Comparison of ENCODE assay signal across 19 cellular contexts in the genomic region with DNA sequence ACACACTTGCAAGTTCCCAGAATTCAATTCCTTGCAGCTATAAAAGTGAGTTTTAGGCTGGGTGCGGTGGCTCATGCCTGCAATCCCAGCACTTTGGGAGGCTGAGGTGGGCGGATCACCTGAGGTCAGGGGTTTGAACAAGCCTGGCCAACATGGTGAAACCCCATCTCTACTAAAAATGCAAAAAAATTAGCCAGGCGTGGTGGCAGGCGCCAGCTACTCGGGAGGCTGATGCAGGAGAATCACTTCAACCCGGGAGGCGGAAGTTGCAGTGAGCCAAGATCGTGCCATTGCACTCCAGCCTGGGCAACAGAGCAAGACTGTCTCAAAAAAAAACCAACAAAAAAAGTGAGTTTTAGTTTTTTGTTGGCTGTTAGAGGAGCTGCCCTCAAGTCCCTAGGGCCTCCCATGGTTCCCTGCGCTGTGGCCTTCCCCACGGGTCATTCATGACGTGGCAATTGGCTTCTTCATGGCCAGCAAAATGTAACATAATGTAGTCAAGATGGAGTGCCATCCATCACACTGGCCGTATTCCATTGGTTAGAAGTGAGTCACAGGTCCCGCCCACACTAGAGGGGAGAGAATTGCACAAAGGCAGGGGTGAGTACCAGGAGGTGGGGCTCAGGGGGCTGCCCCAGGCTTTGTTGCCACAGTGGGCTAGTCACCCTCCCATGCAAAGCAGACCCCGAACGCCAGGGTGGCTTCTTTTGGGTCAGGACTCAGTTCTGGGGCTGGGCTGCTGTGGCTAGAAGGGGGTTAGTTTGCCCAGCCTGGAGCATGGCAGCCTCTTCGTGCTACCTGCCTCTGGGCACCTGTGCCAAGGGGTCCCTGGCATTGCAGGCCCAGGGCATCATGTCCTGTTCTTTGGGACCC. TPM values are rescaled to one million over a fixed set of nuclear protein-coding genes. Genes with fewer than 3 reads are reported as not detected.
A peak's percentile ranks its signal among the peaks of the same experiment; 100 is the strongest.
DNase-seq lines count a peak whose midpoint lies in the region; ATAC-seq, FAIRE-seq and TF ChIP-seq lines count a peak whose summit lies in the region.
"Had no signal": no experiment of that assay in that cellular context is flagged by ENCODE, and none has a peak within 500 bp of the region (broad histone marks: within the 10 kb centered on the region; RNA-seq: fewer than 3 reads in every experiment).

No MANE protein-coding gene starts in this region.

- H3K4me3 ChIP-seq in NB4 (ENCODE audit: low read depth, low read length), result no peak overlapping the region
- H3K4me3 ChIP-seq: BLaER1, dorsolateral prefrontal cortex, upper lobe of left lung had no signal

- FAIRE-seq in GM12892 (lab: Jason Lieb, UNC), result peak; percentile 87
- FAIRE-seq: RCC 7860 had no signal

- no peak for TF ChIP-seq CTCF in NB4 (IDR thresholded peaks at IDR 0.05; ENCODE audit: low read depth, low read length)

- ATAC-seq in GM21576 (IDR thresholded peaks at IDR 0.05; ENCODE audit: unreplicated experiment), result peak; percentile 33
- ATAC-seq in left lobe of liver, result no peak
- ATAC-seq in GM21381 (IDR thresholded peaks at IDR 0.05; ENCODE audit: unreplicated experiment), result no peak
- ATAC-seq in HG03095 (IDR thresholded peaks at IDR 0.05; ENCODE audit: unreplicated experiment), result no peak
- no peak for ATAC-seq in left colon
- ATAC-seq: naive thymus-derived CD4-positive, alpha-beta T cell; T-helper 17 cell had no signal

- TF ChIP-seq POLR2A in GM12892 (IDR thresholded peaks at IDR 0.05; ENCODE audit: low read depth, low read length) (no peak), NB4 (IDR thresholded peaks at IDR 0.05; ENCODE audit: extremely low read depth, insufficient read length) (no peak)

- intact Hi-C loops in left colon (cut with DNase I, micrococcal nuclease), result no loop called here

- DNase-seq in GM12892 (ENCODE audit: insufficient read length) (peak; percentile 46), NB4 (ENCODE audit: low read depth) (peak; percentile 26), left lobe of liver (ENCODE audit: low spot score) (peak; percentile 21), left colon (no peak)
- DNase-seq: activated CD4-positive, alpha-beta T cell treated with anti-CD3 and anti-CD28 coated beads, Interleukin-2, amount 10 ng/mL, durations not matched to agents 7 days and 5 days; DMS79 treated with DMSO at 0.1 percent for 48 hours; hypothalamus; naive thymus-derived CD4-positive, alpha-beta T cell; NCI-H1694 treated with DMSO at 0.1 percent for 48 hours; NCI-H526 treated with DMSO at 0.1 percent for 48 hours; stimulated activated CD4-positive, alpha-beta T cell treated with anti-CD3 and anti-CD28 coated beads, Interleukin-1b, Interleukin-23, amount 100 ng/mL, for 48 hours; T-helper 17 cell; upper lobe of left lung had no signal

RNA-seq across cellular contexts. Expression of gene INHBB, which starts 37.7 kb away (rescaled TPM):
- polyA plus RNA-seq in GM12892 (2012; ENCODE audit: missing spikeins), result not detected
- total RNA-seq in left lobe of liver (6.3 TPM), left colon (under 1 TPM; 0.47 to 0.98 TPM)
- total RNA-seq: activated CD4-positive, alpha-beta T cell treated with anti-CD3 and anti-CD28 coated beads, Interleukin-2, amount 10 ng/mL, durations not matched to agents 7 days and 5 days; naive thymus-derived CD4-positive, alpha-beta T cell; T-helper 17 cell had no signal
- polyA plus RNA-seq: naive thymus-derived CD4-positive, alpha-beta T cell had no signal

RNA-seq across cellular contexts. Expression of gene RALB, which starts 55.6 kb away (rescaled TPM):
- 79.0 TPM for polyA plus RNA-seq in GM12892 (2012; ENCODE audit: missing spikeins)
- total RNA-seq in left lobe of liver, result 16.3 TPM
- 10 to 100 TPM; 81.9 to 92.1 TPM for total RNA-seq in left colon

Comparison
In these comparisons a context has a peak if more than half of its experiments do, and no peak if none do; other contexts are left out.
1. DNase-seq: peak in GM12892 (single experiment), NB4 (single experiment) and left lobe of liver (single experiment); none in left colon (0 of 2).